Comparison of ENCODE assay signal across 20 cellular contexts in genomic region chr3:66409771-66410355, GRCh38.
DNase-seq lines count a peak whose midpoint lies in the region; ATAC-seq and TF ChIP-seq lines count a peak whose summit lies in the region.
"Had no signal": no experiment of that assay in that cellular context is flagged by ENCODE, and none has a peak within 500 bp of the region (broad histone marks: within the 10 kb centered on the region; RNA-seq: fewer than 3 reads in every experiment).

No MANE protein-coding gene starts in this region.

- H3K27ac ChIP-seq in IMR-90 (ENCODE audit: insufficient read depth, low read length) (no peak overlapping the region), ascending aorta (peak overlapping the region; percentile 37 to 49), stomach (peak overlapping the region in 3 of 5 donors; percentile 20 to 82 (median 40))
- H3K27ac ChIP-seq: foreskin keratinocyte, WERI-Rb-1 had no signal

- CTCF ChIA-PET in IMR-90 (lab: Yijun Ruan, JAX) (interaction anchor here (0.7 to 0.8 kb wide), 2 partner anchors 172 to 406 kb away, joined by 3 read pairs; no protein-coding TSS in a partner anchor), HEK293T (lab: Yijun Ruan, JAX) (no interaction called here)

- no peak overlapping the region; the same call in 1 of the 2 replicates for H3K14ac ChIP-seq in IMR-90 (replicated peaks; ENCODE audit: low read depth, low read length)

- in situ Hi-C loops in IMR-90 (cut with MboI; ENCODE audit: low sequenced_read_pairs): loop anchor here (5.0 to 10.0 kb wide), 3 partner anchors 135 to 407 kb away; no protein-coding TSS in a partner anchor

- no peak overlapping the region for H2AFZ ChIP-seq in IMR-90 (replicated peaks; ENCODE audit: low read length, poor library complexity)

- H3K4me2 ChIP-seq in IMR-90 (ENCODE audit: low read depth, low read length): no peak overlapping the region

- ATAC-seq in IMR-90 (ENCODE audit: low read depth) (no peak), HG03135 (IDR thresholded peaks at IDR 0.05; ENCODE audit: unreplicated experiment) (no peak)
- ATAC-seq: activated CD8-positive, alpha-beta memory T cell treated with anti-CD3 and anti-CD28 coated beads, Interleukin-2, amount 10 ng/mL, durations not matched to agents 7 days and 5 days; foreskin keratinocyte; GM12878 had no signal

- TF ChIP-seq POLR2A in IMR-90 (IDR thresholded peaks at IDR 0.05; ENCODE audit: low read depth, low read length) (no peak), stomach (IDR thresholded peaks at IDR 0.05) (no peak)

- POLR2A ChIA-PET in IMR-90 (lab: Charles Lee; ENCODE audit: unreplicated experiment): no interaction called here
- POLR2A ChIA-PET in HEK293T (lab: Yijun Ruan, JAX): no interaction called here

- H4K5ac ChIP-seq in IMR-90 (ENCODE audit: low read depth, low read length): no peak overlapping the region

- no peak for TF ChIP-seq EP300 in stomach (IDR thresholded peaks at IDR 0.05)

- BruUV-seq in IMR-90 (replicated peaks; lab: Mats Ljungman, UMichigan): no TSS peak

- peak overlapping the region; percentile 26; the same call in 1 of the 2 replicates for H2BK120ac ChIP-seq in IMR-90 (ENCODE audit: low read depth, low read length)

- H4K20me1 ChIP-seq in IMR-90 (ENCODE audit: insufficient read depth, low read length): no peaks in the 10 kb centered on the region; the same call in 1 of the 2 replicates

- DNase-seq in IMR-90 (no peak), ascending aorta (ENCODE audit: low spot score in 2 of 2) (peak in 1 of 2 donors; percentile 25), islet precursor cell (peak; percentile 47), stomach (no peak), T1000 (lab: John Stamatoyannopoulos, UW) (no peak), HEK293T (ENCODE audit: extremely low spot score) (no peak)
- DNase-seq: activated CD4-positive, alpha-beta T cell treated with anti-CD3 and anti-CD28 coated beads, Interleukin-2, amount 10 ng/mL, durations not matched to agents 7 days and 5 days; activated CD8-positive, alpha-beta memory T cell treated with anti-CD3 and anti-CD28 coated beads, Interleukin-2, amount 10 ng/mL, durations not matched to agents 7 days and 5 days; effector memory CD4-positive, alpha-beta T cell; foreskin keratinocyte; hypothalamus; NCI-H1694 treated with DMSO at 0.1 percent for 48 hours; NCI-H526; stimulated activated CD4-positive, alpha-beta T cell treated with anti-CD3 and anti-CD28 coated beads, Interleukin-4, amount 100 ng/mL, for 1 hour; stimulated activated naive CD4-positive, alpha-beta T cell; tibial artery; WERI-Rb-1 had no signal

- no peak overlapping the region for H2BK5ac ChIP-seq in IMR-90 (ENCODE audit: low read depth, low read length, poor library complexity, severe bottlenecking)

- no peak for TF ChIP-seq CTCF in IMR-90 (conservative IDR thresholded peaks at IDR 0.05; ENCODE audit: low read depth, low read length)
- TF ChIP-seq CTCF in ascending aorta (IDR thresholded peaks at IDR 0.05): no peak
- no peak for TF ChIP-seq CTCF in stomach (IDR thresholded peaks at IDR 0.05)

- H3K4me1 ChIP-seq in IMR-90 (ENCODE audit: control insufficient read depth, insufficient read depth, low read length) (peaks cover 25% of the 10 kb centered on the region), ascending aorta (peaks cover 13 to 38% of the 10 kb centered on the region in 2 donors), stomach (peaks cover 35 to 96% (median 61%) of the 10 kb centered on the region in 4 donors)
- H3K4me1 ChIP-seq: foreskin keratinocyte had no signal

- H2AK9ac ChIP-seq in IMR-90 (replicated peaks; ENCODE audit: low read depth, low read length, poor library complexity): peak overlapping the region; percentile 20

- no peak overlapping the region for H3K23ac ChIP-seq in IMR-90 (ENCODE audit: low read depth, low read length)

- WGBS in IMR-90 (ENCODE audit: extremely low coverage in 2 of 2, insufficient read length in 1 of 2), 2 experiments: 96% methylated on average over 4 of the region's 12 CpGs; no CpG with 5 or more reads in 1 of the 2 experiments
- WGBS in stomach, 5 donors: 87 to 94% (median 93%) methylated on average over 11 to 12 of the region's 12 CpGs

- peak overlapping the region; percentile 90 for H2AK5ac ChIP-seq in IMR-90 (ENCODE audit: low read depth, low read length)

- H3K9ac ChIP-seq in IMR-90 (ENCODE audit: low read depth, low read length): no peak overlapping the region

- H3K4me3 ChIP-seq in IMR-90 (ENCODE audit: insufficient read depth, low read depth, low read length) (no peak overlapping the region), ascending aorta (no peak overlapping the region), stomach (no peak overlapping the region)
- H3K4me3 ChIP-seq: GM12878, lung, tibial artery had no signal

- 0 out of 2 replicates have a peak overlapping the region, but pooled peaks have one; percentile 39 for H2BK20ac ChIP-seq in IMR-90 (ENCODE audit: low read depth, low read length)

- no peaks in the 10 kb centered on the region for H3K9me3 ChIP-seq in IMR-90 (ENCODE audit: control insufficient read depth, insufficient read depth, low read length)
- H3K9me3 ChIP-seq in ascending aorta: no peaks in the 10 kb centered on the region
- no peaks in the 10 kb centered on the region for H3K9me3 ChIP-seq in stomach
- H3K9me3 ChIP-seq: tibial artery had no signal

- peak overlapping the region in 1 of 2 experiments; percentile 33; a peak in 1 of 4 replicates for H4K8ac ChIP-seq in IMR-90 (ENCODE audit: low read depth in 2 of 2, low read length in 2 of 2)

- no peak overlapping the region for H3K56ac ChIP-seq in IMR-90 (ENCODE audit: extremely low read depth, insufficient read depth, low read length)

- intact Hi-C loops in IMR-90 (cut with micrococcal nuclease) (loop anchor here (10.0 kb wide), 2 partner anchors 185 to 325 kb away; no protein-coding TSS in a partner anchor), ascending aorta (cut with DNase I) (loop anchor here (5.0 to 10.0 kb wide), 3 partner anchors 32 to 315 kb away; no protein-coding TSS in a partner anchor), stomach (cut with DNase I; ENCODE audit: low total_unique reads) (loop anchor here (5.0 to 10.0 kb wide), 2 partner anchors 95 to 407 kb away; partner anchors contain the start of gene LRIG1)

- no peaks in the 10 kb centered on the region for H3K27me3 ChIP-seq in IMR-90 (ENCODE audit: control insufficient read depth, insufficient read depth, low read length)
- H3K27me3 ChIP-seq in ascending aorta: no peaks in the 10 kb centered on the region
- H3K27me3 ChIP-seq in stomach: no peaks in the 10 kb centered on the region
- H3K27me3 ChIP-seq: foreskin keratinocyte, tibial artery had no signal

- peaks cover 0 to 47% of the 10 kb centered on the region in 2 experiments; a peak in 3 of 4 replicates for H3K79me1 ChIP-seq in IMR-90 (ENCODE audit: low read depth in 1 of 2, low read length in 2 of 2)

- H3K36me3 ChIP-seq in IMR-90 (ENCODE audit: control insufficient read depth, insufficient read depth, low read length): peaks cover 65% of the 10 kb centered on the region
- peaks cover 47 to 56% of the 10 kb centered on the region in 2 donors for H3K36me3 ChIP-seq in ascending aorta
- H3K36me3 ChIP-seq in stomach: peaks cover 63 to 96% (median 93%) of the 10 kb centered on the region in 4 donors

- peaks cover 14% of the 10 kb centered on the region for H3K9me1 ChIP-seq in IMR-90 (ENCODE audit: insufficient read depth, low read length)

- peak overlapping the region; percentile 2; the same call in 1 of the 2 replicates for H4K91ac ChIP-seq in IMR-90 (ENCODE audit: insufficient read depth, low read depth, low read length)

- no peak overlapping the region for H3K18ac ChIP-seq in IMR-90 (ENCODE audit: low read depth, low read length)

- no peak for TF ChIP-seq RAD21 in IMR-90 (IDR thresholded peaks at IDR 0.05; ENCODE audit: low read length)

- peak overlapping the region; percentile 45; the same call in 1 of the 3 replicates for H2BK15ac ChIP-seq in IMR-90 (ENCODE audit: low read depth, low read length)

- H3K4ac ChIP-seq in IMR-90 (ENCODE audit: low read depth, low read length): peak overlapping the region; percentile 64

- dilution Hi-C loops in IMR-90 (cut with HindIII; ENCODE audit: low sequenced_read_pairs, unreplicated experiment): no loop called here

TF ChIP-seq in IMR-90, 13 proteins besides CTCF, POLR2A, EP300 and RAD21 (continues in another document):
- no peak for TF ChIP-seq USF2 (IDR thresholded peaks at IDR 0.05; ENCODE audit: low read depth, low read length)
- TF ChIP-seq MXI1 (IDR thresholded peaks at IDR 0.05; ENCODE audit: borderline replicate concordance, low read depth, low read length): no peak
- no peak for TF ChIP-seq MAZ (IDR thresholded peaks at IDR 0.05; ENCODE audit: borderline replicate concordance, low read depth, low read length)
- TF ChIP-seq NFE2L2 (IDR thresholded peaks at IDR 0.05; ENCODE audit: low read depth, low read length): no peak

TF ChIP-seq in HEK293T, 16 proteins besides CTCF, POLR2A, EP300 and RAD21:
- TF ChIP-seq L3MBTL2 (conservative IDR thresholded peaks at IDR 0.05) (no peak), SP1 (IDR thresholded peaks at IDR 0.05) (no peak), FOXK2 (IDR thresholded peaks at IDR 0.05) (no peak)
